Comparison of ENCODE assay signal across 21 cellular contexts in genomic region chr16:54031107-54031760, GRCh38.
DNase-seq lines count a peak whose midpoint lies in the region; FAIRE-seq and TF ChIP-seq lines count a peak whose summit lies in the region.
"Had no signal": no experiment of that assay in that cellular context is flagged by ENCODE, and none has a peak within 500 bp of the region (broad histone marks: within the 10 kb centered on the region; RNA-seq: fewer than 3 reads in every experiment).

No MANE protein-coding gene starts in this region.

- no peak for FAIRE-seq in H54 (lab: Jason Lieb, UNC)

- 96% methylated on average over 5 of the region's 5 CpGs for WGBS in SK-N-SH (ENCODE audit: low lambda C conversion rate)

- H3K27ac ChIP-seq in RWPE1 (no peak overlapping the region), SK-N-SH (ENCODE audit: low read depth in 2 of 2, low read length in 1 of 2) (no peak overlapping the region)
- H3K27ac ChIP-seq: dorsolateral prefrontal cortex, ovary, upper lobe of right lung had no signal

- H3K9ac ChIP-seq in SK-N-SH = no peak overlapping the region

- H2AFZ ChIP-seq in SK-N-SH (ENCODE audit: low read depth) = no peak overlapping the region

- POLR2A ChIA-PET in RWPE1 (lab: Yijun Ruan, JAX; ENCODE audit: low non-redundant PET) (no interaction called here), SK-N-SH (lab: Yijun Ruan, JAX) (no interaction called here)

- H3K36me3 ChIP-seq in SK-N-SH (replicated peaks in 1 of 2; ENCODE audit: control insufficient read depth in 1 of 2, insufficient read depth in 2 of 2, low read length in 1 of 2) = no peaks in the 10 kb centered on the region
- H3K36me3 ChIP-seq: HAP-1, ovary, upper lobe of right lung had no signal

- peaks cover 6 to 7% of the 10 kb centered on the region in 2 experiments; a peak in 3 of 4 replicates for H3K4me1 ChIP-seq in SK-N-SH (ENCODE audit: control insufficient read depth in 1 of 2, insufficient read depth in 2 of 2, low read depth in 1 of 2, low read length in 1 of 2)
- H3K4me1 ChIP-seq: HAP-1, upper lobe of right lung had no signal

- CTCF ChIA-PET in RWPE1 (lab: Yijun Ruan, JAX) (interaction anchor here (0.7 kb wide), 1 partner anchor 18 kb away, joined by 3 read pairs; no protein-coding TSS in a partner anchor), SK-N-SH (lab: Yijun Ruan, JAX) (interaction anchor here (0.7 kb wide), 1 partner anchor 10 kb away, joined by 3 read pairs; no protein-coding TSS in a partner anchor)

- H3K4me3 ChIP-seq in fibroblast of mammary gland (ENCODE audit: control insufficient read depth, low read depth, low read length) (no peak overlapping the region), SK-N-SH (ENCODE audit: low read depth in 2 of 2, low read length in 1 of 2) (no peak overlapping the region)
- H3K4me3 ChIP-seq: dorsolateral prefrontal cortex, HAP-1, lung, ovary, upper lobe of right lung had no signal

- TF ChIP-seq CTCF in RWPE1 (conservative IDR thresholded peaks at IDR 0.05; ENCODE audit: low read depth) (no peak), fibroblast of mammary gland (conservative IDR thresholded peaks at IDR 0.05; ENCODE audit: control insufficient read depth, insufficient read depth, low read depth, low read length) (no peak), SK-N-SH (IDR thresholded peaks at IDR 0.05) (no peak)

- H3K79me2 ChIP-seq in SK-N-SH (ENCODE audit: insufficient read depth) = no peaks in the 10 kb centered on the region

- no peak for TF ChIP-seq EP300 in SK-N-SH (IDR thresholded peaks at IDR 0.05; ENCODE audit: borderline replicate concordance in 1 of 2, low read depth in 1 of 2, low read length in 1 of 2)

- no peak for TF ChIP-seq POLR2A in H54 (IDR thresholded peaks at IDR 0.05; ENCODE audit: low read depth, low read length)

- H3K9me3 ChIP-seq in SK-N-SH = peaks cover 7% of the 10 kb centered on the region; the same call in 1 of the 2 replicates
- H3K9me3 ChIP-seq: HAP-1, ovary, upper lobe of right lung had no signal

- H3F3A ChIP-seq in SK-N-SH (replicated peaks; ENCODE audit: insufficient read depth) = peaks cover 6% of the 10 kb centered on the region

- H3K27me3 ChIP-seq in SK-N-SH (ENCODE audit: insufficient read depth) = no peaks in the 10 kb centered on the region
- H3K27me3 ChIP-seq: dorsolateral prefrontal cortex, ovary, upper lobe of right lung had no signal

- TF ChIP-seq RAD21 in SK-N-SH (IDR thresholded peaks at IDR 0.05; ENCODE audit: low read length) = no peak

- peak; percentile 55 for DNase-seq in A172 (ENCODE audit: low spot score)
- DNase-seq in H54 (ENCODE audit: insufficient read length, low spot score) = peak; percentile 11
- peak; percentile 51 for DNase-seq in RWPE1 (ENCODE audit: low spot score)
- DNase-seq in fibroblast of mammary gland (ENCODE audit: low read depth) = peak; percentile 17
- no peak for DNase-seq in NCI-H524 treated with DMSO at 0.1 percent for 48 hours (lab: John Stamatoyannopoulos, UW)
- no peak for DNase-seq in NCI-H2081 treated with DMSO at 0.1 percent for 48 hours (lab: John Stamatoyannopoulos, UW)
- no peak for DNase-seq in NCI-H1092 treated with DMSO at 0.1 percent for 48 hours (lab: John Stamatoyannopoulos, UW)
- DNase-seq in SK-N-SH = no peak
- DNase-seq: activated CD4-positive, alpha-beta T cell treated with anti-CD3 and anti-CD28 coated beads, Interleukin-2, amount 10 ng/mL, durations not matched to agents 24 days and 14 days; activated effector memory CD4-positive, alpha-beta T cell treated with anti-CD3 and anti-CD28 coated beads, Interleukin-2, amount 50 U/mL, for 16 hours; CD4-positive, alpha-beta T cell; dorsolateral prefrontal cortex; head of caudate nucleus; naive B cell; NCI-H2029 treated with DMSO at 0.1 percent for 48 hours; NCI-H446 treated with DMSO at 0.1 percent for 48 hours; ovary; stimulated activated CD4-positive, alpha-beta T cell treated with anti-CD3 and anti-CD28 coated beads, Interleukin-4, amount 100 ng/mL, for 1 hour; upper lobe of right lung had no signal

- H4K20me1 ChIP-seq in SK-N-SH (ENCODE audit: insufficient read depth) = no peaks in the 10 kb centered on the region

- H3K4me2 ChIP-seq in SK-N-SH = no peak overlapping the region

- no peaks in the 10 kb centered on the region for H3K9me2 ChIP-seq in SK-N-SH

TF ChIP-seq in SK-N-SH, 30 proteins besides CTCF, POLR2A, EP300 and RAD21:
- TF ChIP-seq JUND (IDR thresholded peaks at IDR 0.05) = no peak
- TF ChIP-seq NRF1 (IDR thresholded peaks at IDR 0.05; ENCODE audit: low read depth, low read length) = no peak
- TF ChIP-seq USF2 (IDR thresholded peaks at IDR 0.05; ENCODE audit: borderline replicate concordance, low read depth, low read length) = no peak
- TF ChIP-seq PBX3 (IDR thresholded peaks at IDR 0.05) = no peak
- TF ChIP-seq NFIC (IDR thresholded peaks at IDR 0.05; ENCODE audit: borderline replicate concordance) = no peak
- TF ChIP-seq YY1 (IDR thresholded peaks at IDR 0.05; ENCODE audit: low read depth) = no peak
- no peak for TF ChIP-seq GATA2 (CRISPR knock-in tag; IDR thresholded peaks at IDR 0.05)

Comparison
In these comparisons a context has a peak if more than half of its experiments do, and no peak if none do; other contexts are left out.
1. DNase-seq: peak in A172 (single experiment), H54 (single experiment), RWPE1 (single experiment) and fibroblast of mammary gland (single experiment); none in NCI-H524 treated with DMSO at 0.1 percent for 48 hours (single experiment), NCI-H2081 treated with DMSO at 0.1 percent for 48 hours (single experiment), NCI-H1092 treated with DMSO at 0.1 percent for 48 hours (single experiment) and SK-N-SH (single experiment).